Comparison of ENCODE assay signal across 34 cellular contexts in genomic region chr19:11475861-11476260, GRCh38. TPM values are rescaled to one million over a fixed set of nuclear protein-coding genes. Genes with fewer than 3 reads are reported as not detected.
"Had no signal": no experiment of that assay in that cellular context is flagged by ENCODE, and none has a peak within 500 bp of the region (broad histone marks: within the 10 kb centered on the region; RNA-seq: fewer than 3 reads in every experiment).

No MANE protein-coding gene starts in this region.

- H3K27me3 ChIP-seq: testis had no signal

- H3K9ac ChIP-seq: neural progenitor cell had no signal

- H3K27ac ChIP-seq: coronary artery, esophagus muscularis mucosa, gastrocnemius medialis, left ventricle myocardium inferior, lower lobe of right lung, neural progenitor cell, ovary, prostate gland, spleen, testis, transverse colon had no signal

- ATAC-seq: gastrocnemius medialis; left cardiac atrium; lower lobe of right lung; natural killer cell treated with Interleukin-12 subunit alpha and Interleukin-12 subunit beta and Interleukin-15 and Interleukin-18, amount 100 ng/mL, for 72 hours; sciatic nerve; stimulated activated memory B cell treated with anti-CD40 and anti-IgM and Interleukin-4, amounts not matched to agents 10 μg/mL and 1 μg/mL and 100 μg/mL, for 72 hours; stimulated activated naive CD8-positive, alpha-beta T cell treated with anti-CD3 and anti-CD28 coated beads, Interleukin-15, amount 100 ng/mL, for 72 hours had no signal

- H3K4me1 ChIP-seq: gastrocnemius medialis, prostate gland, testis had no signal

- H3K9me3 ChIP-seq: gastrocnemius medialis, left ventricle myocardium inferior, lower lobe of right lung, ovary, prostate gland, spleen, testis, transverse colon had no signal

- H3K9me3 Mint-ChIP-seq: endodermal cell; immature natural killer cell; mesothelial cell of epicardium; natural killer cell treated with Interleukin-12 subunit alpha and Interleukin-12 subunit beta and Interleukin-15 and Interleukin-18, amount 100 ng/mL, for 72 hours; neural progenitor cell; stimulated activated memory B cell treated with anti-CD40 and anti-IgM and Interleukin-4, amounts not matched to agents 10 μg/mL and 1 μg/mL and 100 μg/mL, for 72 hours; stimulated activated naive CD8-positive, alpha-beta T cell treated with anti-CD3 and anti-CD28 coated beads, Interleukin-15, amount 100 ng/mL, for 72 hours had no signal

- H3K4me2 ChIP-seq: neural progenitor cell had no signal

- H3K36me3 ChIP-seq: esophagus muscularis mucosa, gastrocnemius medialis, left ventricle myocardium inferior, lower lobe of right lung, neural progenitor cell, ovary, prostate gland, transverse colon had no signal

- H3K4me1 Mint-ChIP-seq: endodermal cell had no signal

- FAIRE-seq: endothelial cell of umbilical vein, keratinocyte had no signal

- H3K36me3 Mint-ChIP-seq: immature natural killer cell; mesothelial cell of epicardium; natural killer cell treated with Interleukin-12 subunit alpha and Interleukin-12 subunit beta and Interleukin-15 and Interleukin-18, amount 100 ng/mL, for 72 hours; stimulated activated memory B cell treated with anti-CD40 and anti-IgM and Interleukin-4, amounts not matched to agents 10 μg/mL and 1 μg/mL and 100 μg/mL, for 72 hours had no signal

- H3K4me3 Mint-ChIP-seq: endodermal cell; immature natural killer cell; memory B cell; mesothelial cell of epicardium; natural killer cell treated with Interleukin-12 subunit alpha and Interleukin-12 subunit beta and Interleukin-15 and Interleukin-18, amount 100 ng/mL, for 72 hours; neural progenitor cell; stimulated activated memory B cell treated with anti-CD40 and anti-IgM and Interleukin-4, amounts not matched to agents 10 μg/mL and 1 μg/mL and 100 μg/mL, for 72 hours; stimulated activated naive CD8-positive, alpha-beta T cell treated with anti-CD3 and anti-CD28 coated beads, Interleukin-15, amount 100 ng/mL, for 72 hours had no signal

- DNase-seq: effector CD4-positive, alpha-beta T cell; endodermal cell; gastrocnemius medialis; immature natural killer cell; left cardiac atrium; left ventricle myocardium inferior; lower lobe of right lung; nucleus accumbens; ovary; retina; spleen; stimulated activated CD4-positive, alpha-beta T cell treated with anti-CD3 and anti-CD28 coated beads, Interleukin-15, amount 100 ng/mL, for 24 hours; stimulated activated CD4-positive, alpha-beta T cell treated with anti-CD3 and anti-CD28 coated beads, Interleukin-1b, Interleukin-23, amount 100 ng/mL, for 48 hours; stimulated activated CD4-positive, alpha-beta T cell treated with anti-CD3 and anti-CD28 coated beads, Interleukin-4, amount 100 ng/mL, for 24 hours; stimulated activated naive CD8-positive, alpha-beta T cell treated with anti-CD3 and anti-CD28 coated beads, Interleukin-15, amount 100 ng/mL, for 72 hours; testis; transverse colon had no signal

- H2AFZ ChIP-seq: neural progenitor cell had no signal

- H3K27ac Mint-ChIP-seq: endodermal cell; immature natural killer cell; memory B cell; mesothelial cell of epicardium; natural killer cell treated with Interleukin-12 subunit alpha and Interleukin-12 subunit beta and Interleukin-15 and Interleukin-18, amount 100 ng/mL, for 72 hours; neural progenitor cell; stimulated activated memory B cell treated with anti-CD40 and anti-IgM and Interleukin-4, amounts not matched to agents 10 μg/mL and 1 μg/mL and 100 μg/mL, for 72 hours; stimulated activated naive CD8-positive, alpha-beta T cell treated with anti-CD3 and anti-CD28 coated beads, Interleukin-15, amount 100 ng/mL, for 72 hours had no signal

- H3K4me3 ChIP-seq: coronary artery, esophagus muscularis mucosa, gastrocnemius medialis, left ventricle myocardium inferior, lower lobe of right lung, neural progenitor cell, ovary, prostate gland, spleen, testis, transverse colon had no signal

RNA-seq across cellular contexts. Expression of gene ELAVL3, which starts 5.0 kb away (rescaled TPM):
- total RNA-seq: dermis microvascular lymphatic vessel endothelial cell, endothelial cell of umbilical vein, fibroblast of villous mesenchyme, gastrocnemius medialis, lower lobe of right lung, myocyte, ovary, skeletal muscle tissue, spleen, subcutaneous adipose tissue, ureter had no signal
- polyA plus RNA-seq: endothelial cell of umbilical vein, immature natural killer cell, keratinocyte, ovary had no signal

RNA-seq across cellular contexts. Expression of gene ODAD3, which starts 40.9 kb away (rescaled TPM):
- total RNA-seq: gastrocnemius medialis; natural killer cell treated with Interleukin-12 subunit alpha and Interleukin-12 subunit beta and Interleukin-15 and Interleukin-18, amount 100 ng/mL, for 72 hours; skeletal muscle tissue had no signal
- polyA plus RNA-seq: immature natural killer cell had no signal
